In genomic region chr11:83079820-83080219, GRCh38 we compare ENCODE assay signal across 19 cellular contexts. TPM values are rescaled to one million over a fixed set of nuclear protein-coding genes. Genes with fewer than 3 reads are reported as not detected.
DNase-seq lines count a peak whose midpoint lies in the region; ATAC-seq and TF ChIP-seq lines count a peak whose summit lies in the region.
"Had no signal": no experiment of that assay in that cellular context is flagged by ENCODE, and none has a peak within 500 bp of the region (broad histone marks: within the 10 kb centered on the region; RNA-seq: fewer than 3 reads in every experiment).

No MANE protein-coding gene starts in this region.

- H3K4me3 Mint-ChIP-seq in activated T-cell treated with anti-CD3 and anti-CD28 coated beads, Interleukin-2, amount 50 U/mL, for 24 hours = no peak overlapping the region
- H3K4me3 Mint-ChIP-seq in activated T-cell treated with anti-CD3 and anti-CD28 coated beads, Interleukin-2, amount 50 U/mL, for 4 hours = no peak overlapping the region
- H3K4me3 Mint-ChIP-seq in CD4-positive, alpha-beta T cell = no peak overlapping the region
- no peak overlapping the region for H3K4me3 Mint-ChIP-seq in central memory CD8-positive, alpha-beta T cell
- no peak overlapping the region for H3K4me3 Mint-ChIP-seq in stimulated activated effector memory CD8-positive, alpha-beta T cell treated with anti-CD3 and anti-CD28 coated beads, Interleukin-12 subunit alpha, Interleukin-12 subunit beta, amount 100 ng/mL, for 72 hours
- H3K4me3 Mint-ChIP-seq in activated T-helper 1 cell treated with anti-CD3 and anti-CD28 coated beads, Interleukin-12 subunit alpha, Interleukin-12 subunit beta, Interleukin-2, Interleukin-4 antibody, amounts not matched to agents 30 ng/mL and 10 ng/mL and 1 ng/mL, durations not matched to agents 14 hours and 24 hours and 36 hours = no peak overlapping the region

- no peak overlapping the region for H3K27ac ChIP-seq in CD4-positive, alpha-beta T cell (ENCODE audit: low read depth, low read length)
- H3K27ac ChIP-seq: BLaER1 had no signal

- no peak for DNase-seq in activated T-cell treated with anti-CD3 and anti-CD28 coated beads, Interleukin-2, amount 50 U/mL, for 24 hours
- DNase-seq in activated T-cell treated with anti-CD3 and anti-CD28 coated beads, Interleukin-2, amount 50 U/mL, for 4 hours = no peak
- no peak for DNase-seq in CD4-positive, alpha-beta T cell
- no peak for DNase-seq in central memory CD8-positive, alpha-beta T cell (ENCODE audit: low spot score in 2 of 2)
- DNase-seq in stimulated activated effector memory CD8-positive, alpha-beta T cell treated with anti-CD3 and anti-CD28 coated beads, Interleukin-12 subunit alpha, Interleukin-12 subunit beta, amount 100 ng/mL, for 72 hours (ENCODE audit: low spot score in 2 of 2) = no peak
- DNase-seq in activated T-helper 1 cell treated with anti-CD3 and anti-CD28 coated beads, Interleukin-12 subunit alpha, Interleukin-12 subunit beta, Interleukin-2, Interleukin-4 antibody, amounts not matched to agents 30 ng/mL and 10 ng/mL and 1 ng/mL, durations not matched to agents 14 hours and 24 hours and 36 hours (ENCODE audit: low spot score) = no peak
- DNase-seq in stimulated activated CD4-positive, alpha-beta T cell treated with anti-CD3 and anti-CD28 coated beads, Interleukin-1b, Interleukin-23, amount 100 ng/mL, for 48 hours = no peak
- DNase-seq: COR-L47; DMS153; EL; MG63; NCI-H1092; NCI-H1694; NCI-H2107; NCI-H69; NK-92 treated with Interleukin-12 subunit alpha and Interleukin-12 subunit beta, amount 100 ng/mL, for 24 hours; SHP77 treated with DMSO at 0.1 percent for 48 hours had no signal

- H3K36me3 Mint-ChIP-seq in activated T-cell treated with anti-CD3 and anti-CD28 coated beads, Interleukin-2, amount 50 U/mL, for 24 hours (ENCODE audit: low read depth) = peaks cover 72% of the 10 kb centered on the region
- peaks cover 6% of the 10 kb centered on the region for H3K36me3 Mint-ChIP-seq in activated T-cell treated with anti-CD3 and anti-CD28 coated beads, Interleukin-2, amount 50 U/mL, for 4 hours (ENCODE audit: insufficient read depth)
- peaks cover 27% of the 10 kb centered on the region for H3K36me3 Mint-ChIP-seq in CD4-positive, alpha-beta T cell (ENCODE audit: low read depth)
- H3K36me3 Mint-ChIP-seq in central memory CD8-positive, alpha-beta T cell (ENCODE audit: insufficient read depth) = peaks cover 5% of the 10 kb centered on the region
- H3K36me3 Mint-ChIP-seq in stimulated activated effector memory CD8-positive, alpha-beta T cell treated with anti-CD3 and anti-CD28 coated beads, Interleukin-12 subunit alpha, Interleukin-12 subunit beta, amount 100 ng/mL, for 72 hours = peaks cover 33% of the 10 kb centered on the region
- H3K36me3 Mint-ChIP-seq in activated T-helper 1 cell treated with anti-CD3 and anti-CD28 coated beads, Interleukin-12 subunit alpha, Interleukin-12 subunit beta, Interleukin-2, Interleukin-4 antibody, amounts not matched to agents 30 ng/mL and 10 ng/mL and 1 ng/mL, durations not matched to agents 14 hours and 24 hours and 36 hours (ENCODE audit: low read depth) = peaks cover 29% of the 10 kb centered on the region

- no peak for TF ChIP-seq CTCF in CD4-positive, alpha-beta T cell (IDR thresholded peaks at IDR 0.05)

- peak overlapping the region; percentile 47 for H3K27ac Mint-ChIP-seq in activated T-cell treated with anti-CD3 and anti-CD28 coated beads, Interleukin-2, amount 50 U/mL, for 24 hours
- H3K27ac Mint-ChIP-seq in CD4-positive, alpha-beta T cell = peak overlapping the region; percentile 63
- H3K27ac Mint-ChIP-seq in central memory CD8-positive, alpha-beta T cell (ENCODE audit: low read depth) = peak overlapping the region; percentile 35
- H3K27ac Mint-ChIP-seq in stimulated activated effector memory CD8-positive, alpha-beta T cell treated with anti-CD3 and anti-CD28 coated beads, Interleukin-12 subunit alpha, Interleukin-12 subunit beta, amount 100 ng/mL, for 72 hours = peak overlapping the region; percentile 56
- no peak overlapping the region for H3K27ac Mint-ChIP-seq in activated T-helper 1 cell treated with anti-CD3 and anti-CD28 coated beads, Interleukin-12 subunit alpha, Interleukin-12 subunit beta, Interleukin-2, Interleukin-4 antibody, amounts not matched to agents 30 ng/mL and 10 ng/mL and 1 ng/mL, durations not matched to agents 14 hours and 24 hours and 36 hours

- peaks cover 40% of the 10 kb centered on the region for H3K4me1 Mint-ChIP-seq in activated T-cell treated with anti-CD3 and anti-CD28 coated beads, Interleukin-2, amount 50 U/mL, for 24 hours (ENCODE audit: low read depth)
- peaks cover 21% of the 10 kb centered on the region for H3K4me1 Mint-ChIP-seq in activated T-cell treated with anti-CD3 and anti-CD28 coated beads, Interleukin-2, amount 50 U/mL, for 4 hours (ENCODE audit: low read depth)
- H3K4me1 Mint-ChIP-seq in CD4-positive, alpha-beta T cell (ENCODE audit: low read depth) = peaks cover 31% of the 10 kb centered on the region
- H3K4me1 Mint-ChIP-seq in central memory CD8-positive, alpha-beta T cell = peaks cover 17% of the 10 kb centered on the region
- H3K4me1 Mint-ChIP-seq in stimulated activated effector memory CD8-positive, alpha-beta T cell treated with anti-CD3 and anti-CD28 coated beads, Interleukin-12 subunit alpha, Interleukin-12 subunit beta, amount 100 ng/mL, for 72 hours = peaks cover 9% of the 10 kb centered on the region
- peaks cover 16% of the 10 kb centered on the region for H3K4me1 Mint-ChIP-seq in activated T-helper 1 cell treated with anti-CD3 and anti-CD28 coated beads, Interleukin-12 subunit alpha, Interleukin-12 subunit beta, Interleukin-2, Interleukin-4 antibody, amounts not matched to agents 30 ng/mL and 10 ng/mL and 1 ng/mL, durations not matched to agents 14 hours and 24 hours and 36 hours (ENCODE audit: low read depth)

- CTCF ChIA-PET in CD4-positive, alpha-beta T cell (lab: Charles Lee) = no interaction called here

- no peaks in the 10 kb centered on the region for H3K27me3 Mint-ChIP-seq in activated T-cell treated with anti-CD3 and anti-CD28 coated beads, Interleukin-2, amount 50 U/mL, for 24 hours
- no peaks in the 10 kb centered on the region for H3K27me3 Mint-ChIP-seq in activated T-cell treated with anti-CD3 and anti-CD28 coated beads, Interleukin-2, amount 50 U/mL, for 4 hours (ENCODE audit: low read depth)
- no peaks in the 10 kb centered on the region for H3K27me3 Mint-ChIP-seq in CD4-positive, alpha-beta T cell
- H3K27me3 Mint-ChIP-seq in central memory CD8-positive, alpha-beta T cell = no peaks in the 10 kb centered on the region
- no peaks in the 10 kb centered on the region for H3K27me3 Mint-ChIP-seq in activated T-helper 1 cell treated with anti-CD3 and anti-CD28 coated beads, Interleukin-12 subunit alpha, Interleukin-12 subunit beta, Interleukin-2, Interleukin-4 antibody, amounts not matched to agents 30 ng/mL and 10 ng/mL and 1 ng/mL, durations not matched to agents 14 hours and 24 hours and 36 hours (ENCODE audit: insufficient read depth)

- ATAC-seq in activated T-cell treated with anti-CD3 and anti-CD28 coated beads, Interleukin-2, amount 50 U/mL, for 4 hours = no peak
- no peak for ATAC-seq in CD4-positive, alpha-beta T cell (ENCODE audit: poor library complexity)
- ATAC-seq in central memory CD8-positive, alpha-beta T cell (replicated peaks; ENCODE audit: extremely low read depth, poor library complexity, severe bottlenecking) = no peak
- no peak for ATAC-seq in stimulated activated effector memory CD8-positive, alpha-beta T cell treated with anti-CD3 and anti-CD28 coated beads, Interleukin-12 subunit alpha, Interleukin-12 subunit beta, amount 100 ng/mL, for 72 hours
- ATAC-seq in HG03571 (IDR thresholded peaks at IDR 0.05; ENCODE audit: unreplicated experiment) = no peak

- intact Hi-C loops in CD4-positive, alpha-beta T cell (cut with DNase I, micrococcal nuclease) = loop anchor here in 1 of 2 experiments (5.0 kb wide), 1 partner anchor 37 kb away; no protein-coding TSS in a partner anchor
- intact Hi-C loops in activated T-helper 1 cell treated with anti-CD3 and anti-CD28 coated beads, Interleukin-12 subunit alpha, Interleukin-12 subunit beta, Interleukin-2, Interleukin-4 antibody, amounts not matched to agents 30 ng/mL and 10 ng/mL and 1 ng/mL, durations not matched to agents 14 hours and 24 hours and 36 hours (cut with micrococcal nuclease) = no loop called here

- H3K27me3 ChIP-seq in CD4-positive, alpha-beta T cell (ENCODE audit: control insufficient read depth, insufficient read depth, low read length) = no peaks in the 10 kb centered on the region
- H3K27me3 ChIP-seq: BLaER1, MG63 had no signal

- no peaks in the 10 kb centered on the region for H3K9me3 ChIP-seq in CD4-positive, alpha-beta T cell (ENCODE audit: control insufficient read depth, low read length)
- H3K9me3 ChIP-seq: BLaER1, MG63 had no signal

- POLR2A ChIA-PET in CD4-positive, alpha-beta T cell (lab: Charles Lee) = interaction anchor here (1.0 kb wide), 3 partner anchors 8 to 179 kb away, joined by 3 to 4 read pairs (median 3); partner anchors contain the start of genes PCF11, PRCP and RAB30

- no peaks in the 10 kb centered on the region for H3K9me3 Mint-ChIP-seq in activated T-cell treated with anti-CD3 and anti-CD28 coated beads, Interleukin-2, amount 50 U/mL, for 24 hours
- no peaks in the 10 kb centered on the region for H3K9me3 Mint-ChIP-seq in activated T-cell treated with anti-CD3 and anti-CD28 coated beads, Interleukin-2, amount 50 U/mL, for 4 hours
- H3K9me3 Mint-ChIP-seq in CD4-positive, alpha-beta T cell = no peaks in the 10 kb centered on the region
- H3K9me3 Mint-ChIP-seq in central memory CD8-positive, alpha-beta T cell = no peaks in the 10 kb centered on the region
- H3K9me3 Mint-ChIP-seq in stimulated activated effector memory CD8-positive, alpha-beta T cell treated with anti-CD3 and anti-CD28 coated beads, Interleukin-12 subunit alpha, Interleukin-12 subunit beta, amount 100 ng/mL, for 72 hours = no peaks in the 10 kb centered on the region
- no peaks in the 10 kb centered on the region for H3K9me3 Mint-ChIP-seq in activated T-helper 1 cell treated with anti-CD3 and anti-CD28 coated beads, Interleukin-12 subunit alpha, Interleukin-12 subunit beta, Interleukin-2, Interleukin-4 antibody, amounts not matched to agents 30 ng/mL and 10 ng/mL and 1 ng/mL, durations not matched to agents 14 hours and 24 hours and 36 hours

RNA-seq across cellular contexts. Expression of gene RAB30, which starts 8.1 kb away (rescaled TPM):
- total RNA-seq in activated T-cell treated with anti-CD3 and anti-CD28 coated beads, Interleukin-2, amount 50 U/mL, for 4 hours = 10 to 100 TPM; 10.5 to 12.4 (median 11.3) TPM
- 10 to 100 TPM; 76.2 to 79.2 TPM for total RNA-seq in CD4-positive, alpha-beta T cell
- 15.2 and 16.0 TPM in 2 replicates for total RNA-seq in activated T-helper 1 cell treated with anti-CD3 and anti-CD28 coated beads, Interleukin-12 subunit alpha, Interleukin-12 subunit beta, Interleukin-2, Interleukin-4 antibody, amounts not matched to agents 30 ng/mL and 10 ng/mL and 1 ng/mL, durations not matched to agents 14 hours and 24 hours and 36 hours
